In genomic region chr11:128735935-128736610, GRCh38 we compare ENCODE assay signal across 9 cellular contexts. TPM values are rescaled to one million over a fixed set of nuclear protein-coding genes. Genes with fewer than 3 reads are reported as not detected.
A peak's percentile ranks its signal among the peaks of the same experiment; 100 is the strongest.
DNase-seq lines count a peak whose midpoint lies in the region; ATAC-seq, FAIRE-seq and TF ChIP-seq lines count a peak whose summit lies in the region.
"Had no signal": no experiment of that assay in that cellular context is flagged by ENCODE, and none has a peak within 500 bp of the region (broad histone marks: within the 10 kb centered on the region; RNA-seq: fewer than 3 reads in every experiment).

No MANE protein-coding gene starts in this region.

- peaks cover 98% of the 10 kb centered on the region for H3K4me1 Mint-ChIP-seq in activated naive CD8-positive, alpha-beta T cell (ENCODE audit: low read depth)

- H3K9me3 Mint-ChIP-seq in activated naive CD8-positive, alpha-beta T cell (ENCODE audit: low read depth): no peaks in the 10 kb centered on the region

- peak overlapping the region; percentile 73 for H3K4me3 Mint-ChIP-seq in activated naive CD8-positive, alpha-beta T cell

- no peak for TF ChIP-seq CTCF in GM10266 (IDR thresholded peaks at IDR 0.05; ENCODE audit: control insufficient read depth, insufficient read depth, low read depth, missing control alignments)

- no peaks in the 10 kb centered on the region for H3K27me3 Mint-ChIP-seq in activated naive CD8-positive, alpha-beta T cell

- H3K36me3 Mint-ChIP-seq in activated naive CD8-positive, alpha-beta T cell: peaks cover 11% of the 10 kb centered on the region

- intact Hi-C loops in Right ventricle myocardium superior (cut with DNase I): no loop called here

- ATAC-seq in GM19438 (IDR thresholded peaks at IDR 0.05; ENCODE audit: low read depth, unreplicated experiment) (peak; percentile 42), HG03159 (IDR thresholded peaks at IDR 0.05; ENCODE audit: unreplicated experiment) (peak; percentile 47), Right ventricle myocardium superior (ENCODE audit: poor library complexity) (no peak)

- H3K27ac Mint-ChIP-seq in activated naive CD8-positive, alpha-beta T cell: peak overlapping the region; percentile 94

- DNase-seq in GM10266 (ENCODE audit: extremely low spot score): peak; percentile 43
- no peak for DNase-seq in stimulated activated CD4-positive, alpha-beta T cell treated with anti-CD3 and anti-CD28 coated beads, Interleukin-2, amount 100 ng/mL, for 24 hours
- no peak for DNase-seq in Right ventricle myocardium superior
- DNase-seq in C1 segment of cervical spinal cord (lab: John Stamatoyannopoulos, UW): no peak
- no peak for DNase-seq in urothelium cell line (ENCODE audit: low spot score)

- FAIRE-seq in urothelium cell line (lab: Jason Lieb, UNC): no peak

RNA-seq across cellular contexts. Expression of gene FLI1, which starts 42.2 kb away (rescaled TPM):
- 14.0 TPM for total RNA-seq in Right ventricle myocardium superior
- total RNA-seq: NCI-H460 had no signal
